ENCODE assay signal across 8 cellular contexts in the genomic region with DNA sequence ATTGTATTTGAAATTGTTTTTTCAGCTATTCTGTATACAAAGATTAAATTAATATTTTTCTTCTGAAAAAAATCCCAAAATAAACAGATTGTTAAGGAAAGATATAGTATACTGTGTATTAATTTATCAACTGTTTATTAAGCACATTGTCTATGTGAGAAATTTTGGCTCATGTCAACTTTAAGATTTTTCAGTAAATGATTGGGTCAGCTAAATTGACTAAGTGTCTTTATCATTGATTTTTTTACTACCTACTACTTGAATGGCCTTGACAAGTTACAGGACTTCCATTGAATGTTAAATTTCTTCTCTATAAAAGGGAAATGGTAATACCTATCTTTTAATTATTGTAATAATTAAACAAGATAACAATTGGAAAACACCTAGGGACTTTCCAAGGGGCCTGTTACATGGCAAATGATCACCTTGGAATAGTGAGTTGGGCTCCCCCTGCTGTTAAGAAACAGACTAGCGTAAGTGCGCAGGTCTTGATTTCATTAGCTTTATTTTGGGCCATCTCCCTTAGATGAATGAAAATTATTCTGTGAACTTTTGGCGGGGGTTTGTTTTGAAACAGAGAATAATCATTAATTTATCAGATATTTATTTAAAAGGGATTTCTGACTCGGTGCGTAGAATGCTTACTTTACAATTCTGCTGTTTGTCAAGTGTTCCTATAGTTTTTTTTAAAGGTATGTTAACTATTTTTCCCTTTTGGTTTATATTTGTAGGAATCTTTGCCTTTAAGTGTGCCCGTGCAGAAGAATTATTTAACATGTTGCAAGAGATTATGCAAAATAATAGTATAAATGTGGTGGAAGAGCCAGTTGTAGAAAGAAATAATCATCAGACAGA. TPM values are rescaled to one million over a fixed set of nuclear protein-coding genes. Genes with fewer than 3 reads are reported as not detected.
DNase-seq lines count a peak whose midpoint lies in the region; ATAC-seq and TF ChIP-seq lines count a peak whose summit lies in the region.

No MANE protein-coding gene starts in this region.

- H3K9ac ChIP-seq in endodermal cell (ENCODE audit: extremely low read depth, low read length, poor library complexity, severe bottlenecking) = no peak overlapping the region

- peaks cover 77% of the 10 kb centered on the region for H3K36me3 ChIP-seq in endodermal cell (ENCODE audit: control insufficient read depth, insufficient read depth, low read length)
- H3K36me3 ChIP-seq in mucosa of descending colon (ENCODE audit: low read depth) = no peaks in the 10 kb centered on the region

- H3K9me3 ChIP-seq in endodermal cell (ENCODE audit: control insufficient read depth, low read length) (no peaks in the 10 kb centered on the region), mucosa of descending colon (no peaks in the 10 kb centered on the region)

- peak; percentile 67; the same call in 1 of the 2 replicates for TF ChIP-seq CTCF in GM12875 (IDR thresholded peaks at IDR 0.05; ENCODE audit: borderline replicate concordance, insufficient read depth, low read depth, low read length)
- peak; percentile 97 for TF ChIP-seq CTCF in endodermal cell (conservative IDR thresholded peaks at IDR 0.05)
- TF ChIP-seq CTCF in mucosa of descending colon (IDR thresholded peaks at IDR 0.05) = peak; percentile 31

- no peaks in the 10 kb centered on the region for H3K27me3 ChIP-seq in endodermal cell (ENCODE audit: control insufficient read depth, insufficient read depth, low read length, poor library complexity, severe bottlenecking)

- DNase-seq in A172 (ENCODE audit: low spot score) (peak; percentile 52), NCI-H226 (peak; percentile 26), endodermal cell (peak; percentile 86), mucosa of descending colon (peak in 1 of 3 donors; percentile 84)
- DNase-seq in activated CD4-positive, alpha-beta T cell treated with anti-CD3 and anti-CD28 coated beads, Interleukin-2, amount 50 U/mL, for 4 hours = peak; percentile 45 to 54
- DNase-seq in stimulated activated naive CD8-positive, alpha-beta T cell treated with anti-CD3 and anti-CD28 coated beads, Interleukin-15, Interleukin-2, amounts not matched to agents 100 U/mL and 50 U/mL, for 24 hours = peak; percentile 51

- peaks cover 38% of the 10 kb centered on the region for H3K36me3 Mint-ChIP-seq in endodermal cell (ENCODE audit: low read depth)

- H3K4me1 ChIP-seq in endodermal cell (ENCODE audit: control insufficient read depth, insufficient read depth, low read length) (no peaks in the 10 kb centered on the region), mucosa of descending colon (ENCODE audit: low read depth) (no peaks in the 10 kb centered on the region)

- ATAC-seq in HG02973 (IDR thresholded peaks at IDR 0.05; ENCODE audit: unreplicated experiment) = peak; percentile 74
- peak; percentile 78 for ATAC-seq in mucosa of descending colon
- no peak for ATAC-seq in stimulated activated naive CD8-positive, alpha-beta T cell treated with anti-CD3 and anti-CD28 coated beads, Interleukin-15, Interleukin-2, amounts not matched to agents 100 U/mL and 50 U/mL, for 24 hours

- H3K4me3 ChIP-seq in GM12875 (ENCODE audit: low read depth, low read length) (no peak overlapping the region), endodermal cell (ENCODE audit: low read length) (no peak overlapping the region), mucosa of descending colon (no peak overlapping the region)

- no peak overlapping the region for H3K4me3 Mint-ChIP-seq in endodermal cell

- H3K9me3 Mint-ChIP-seq in endodermal cell = no peaks in the 10 kb centered on the region

- H3K27ac ChIP-seq in endodermal cell (ENCODE audit: low read depth, low read length) = no peak overlapping the region

- WGBS in endodermal cell (ENCODE audit: insufficient coverage in 1 of 2, insufficient read length in 1 of 2), 2 experiments = 60 to 69% methylated on average over 2 to 5 of the region's 6 CpGs

- H3K27ac Mint-ChIP-seq in endodermal cell = no peak overlapping the region

- intact Hi-C loops in mucosa of descending colon (cut with DNase I, micrococcal nuclease) = no loop called here

- no peaks in the 10 kb centered on the region for H3K4me1 Mint-ChIP-seq in endodermal cell

- H3K27me3 Mint-ChIP-seq in endodermal cell (ENCODE audit: insufficient read depth) = no peaks in the 10 kb centered on the region

RNA-seq across cellular contexts. Expression of gene CCT2, which starts 14.5 kb away (rescaled TPM):
- 417 and 440 TPM in 2 replicates for total RNA-seq in A172 (2014; rRNA removed; shearing (Covaris generic))
- total RNA-seq in endodermal cell = 100 to 1,000 TPM; 284 to 319 TPM
- 345 TPM for polyA plus RNA-seq in endodermal cell (2013, experiment 1 of 2)
- 311 TPM for polyA plus RNA-seq in endodermal cell (2013, experiment 2 of 2)
- 100 to 1,000 TPM in 2 of 3 donors, 10 to 100 TPM in 1; 85.0 to 106 (median 103) TPM for total RNA-seq in mucosa of descending colon

RNA-seq across cellular contexts. Expression of gene LRRC10, which starts 39.9 kb away (rescaled TPM):
- total RNA-seq in A172 (2014; rRNA removed; shearing (Covaris generic)) = not detected in 2 replicates
- total RNA-seq in endodermal cell (not detected), mucosa of descending colon (not detected)
- not detected for polyA plus RNA-seq in endodermal cell (2013, experiment 1 of 2)
- polyA plus RNA-seq in endodermal cell (2013, experiment 2 of 2) = not detected

Comparison
In these comparisons a context has a peak if more than half of its experiments do, and no peak if none do; other contexts are left out.
1. CTCF ChIP-seq: peak in every context shown above with its lines; median percentile 97 in endodermal cell; 67 in GM12875; 31 in mucosa of descending colon.